2 cellular contexts compared by ENCODE assay signal in genomic region chr21:25607812-25608737, GRCh38.
TF ChIP-seq lines count a peak whose summit lies in the region.

No MANE protein-coding gene starts in this region.

TF ChIP-seq in HEK293, 187 proteins besides CTCF, POLR2A, EP300 and RAD21 (continued from another document and continues in another):
- TF ChIP-seq ZNF350 (tag by site-specific recombination; IDR thresholded peaks at IDR 0.05) (no peak), ZNF23 (tag by site-specific recombination; IDR thresholded peaks at IDR 0.05; ENCODE audit: borderline replicate concordance) (no peak), PATZ1 (tag by site-specific recombination; IDR thresholded peaks at IDR 0.05) (no peak), ZNF2 (tag by site-specific recombination; IDR thresholded peaks at IDR 0.05) (0 out of 2 replicates have a peak, but pooled peaks have one; percentile 21), ZNF416 (tag by site-specific recombination; IDR thresholded peaks at IDR 0.05) (no peak), ZNF449 (tag by site-specific recombination; IDR thresholded peaks at IDR 0.05) (no peak), ZNF654 (tag by site-specific recombination; IDR thresholded peaks at IDR 0.05; ENCODE audit: low read depth) (peak; percentile 92), ZNF302 (tag by site-specific recombination; IDR thresholded peaks at IDR 0.05; ENCODE audit: low read depth) (no peak), ZNF488 (tag by site-specific recombination; IDR thresholded peaks at IDR 0.05) (no peak), ZNF223 (tag by site-specific recombination; IDR thresholded peaks at IDR 0.05) (no peak), KLF9 (tag by site-specific recombination; IDR thresholded peaks at IDR 0.05; ENCODE audit: low read depth) (no peak), MZF1 (tag by site-specific recombination; IDR thresholded peaks at IDR 0.05; ENCODE audit: borderline replicate concordance) (no peak), KLF10 (tag by site-specific recombination; IDR thresholded peaks at IDR 0.05) (no peak), ZBTB8A (tag by site-specific recombination; IDR thresholded peaks at IDR 0.05) (0 out of 2 replicates have a peak, but pooled peaks have one; percentile 41), FEZF1 (tag by site-specific recombination; IDR thresholded peaks at IDR 0.05) (no peak), ZNF48 (tag by site-specific recombination; IDR thresholded peaks at IDR 0.05) (no peak), ZNF214 (tag by site-specific recombination; IDR thresholded peaks at IDR 0.05; ENCODE audit: borderline replicate concordance) (no peak), SP2 (tag by site-specific recombination; IDR thresholded peaks at IDR 0.05) (no peak), ZBTB6 (tag by site-specific recombination; IDR thresholded peaks at IDR 0.05) (no peak), BCL6B (tag by site-specific recombination; IDR thresholded peaks at IDR 0.05) (no peak), SCRT1 (tag by site-specific recombination; IDR thresholded peaks at IDR 0.05; ENCODE audit: borderline replicate concordance) (peak; percentile 54; the same call in 1 of the 2 replicates), ZNF692 (tag by site-specific recombination; IDR thresholded peaks at IDR 0.05) (0 out of 2 replicates have a peak, but pooled peaks have one; percentile 28)

TF ChIP-seq in SK-N-SH, 30 proteins besides CTCF, POLR2A, EP300 and RAD21 (continued from another document):
- no peak for TF ChIP-seq MAX (IDR thresholded peaks at IDR 0.05; ENCODE audit: low read depth)
- no peak for TF ChIP-seq RFX5 (IDR thresholded peaks at IDR 0.05; ENCODE audit: low read length)
- no peak for TF ChIP-seq NRF1 (IDR thresholded peaks at IDR 0.05; ENCODE audit: low read depth, low read length)
- peak; percentile 35; the same call in 1 of the 2 replicates for TF ChIP-seq RCOR1 (IDR thresholded peaks at IDR 0.05; ENCODE audit: low read length)
- no peak for TF ChIP-seq TAF1 (IDR thresholded peaks at IDR 0.05; ENCODE audit: borderline replicate concordance, low read depth, low read length)
- TF ChIP-seq IRF3 (IDR thresholded peaks at IDR 0.05; ENCODE audit: low read depth, low read length), result no peak
- TF ChIP-seq SMC3 (IDR thresholded peaks at IDR 0.05; ENCODE audit: low read depth, low read length), result peak; percentile 95
- no peak for TF ChIP-seq NFIC (IDR thresholded peaks at IDR 0.05; ENCODE audit: borderline replicate concordance)
- no peak for TF ChIP-seq FOXJ3 (CRISPR knock-in tag; IDR thresholded peaks at IDR 0.05)
- no peak for TF ChIP-seq ZBTB33 (IDR thresholded peaks at IDR 0.05; ENCODE audit: borderline replicate concordance, low read depth)
- no peak for TF ChIP-seq YY1 (IDR thresholded peaks at IDR 0.05; ENCODE audit: low read depth)
- TF ChIP-seq RXRA (IDR thresholded peaks at IDR 0.05; ENCODE audit: borderline replicate concordance, low read depth), result no peak
- no peak for TF ChIP-seq MEF2A (IDR thresholded peaks at IDR 0.05; ENCODE audit: borderline replicate concordance, low read depth)
- peak; percentile 27 for TF ChIP-seq CHD2 (IDR thresholded peaks at IDR 0.05; ENCODE audit: low read length, partially characterized antibody)
- TF ChIP-seq TCF12 (IDR thresholded peaks at IDR 0.05), result no peak
- no peak for TF ChIP-seq GATA2 (CRISPR knock-in tag; IDR thresholded peaks at IDR 0.05)
- no peak for TF ChIP-seq EZH2phosphoT487 (IDR thresholded peaks at IDR 0.05; ENCODE audit: borderline replicate concordance, low read depth)
- no peak for TF ChIP-seq POLR2AphosphoS5 (IDR thresholded peaks at IDR 0.05; ENCODE audit: low read depth, low read length)
- TF ChIP-seq SIN3A (IDR thresholded peaks at IDR 0.05; ENCODE audit: borderline replicate concordance, low read depth, low read length), result no peak
- TF ChIP-seq FOSL2 (IDR thresholded peaks at IDR 0.05; ENCODE audit: borderline replicate concordance, low read depth), result no peak
- TF ChIP-seq ELF1 (IDR thresholded peaks at IDR 0.05), result no peak
